Comparison of ENCODE assay signal across 12 cellular contexts in the genomic region with DNA sequence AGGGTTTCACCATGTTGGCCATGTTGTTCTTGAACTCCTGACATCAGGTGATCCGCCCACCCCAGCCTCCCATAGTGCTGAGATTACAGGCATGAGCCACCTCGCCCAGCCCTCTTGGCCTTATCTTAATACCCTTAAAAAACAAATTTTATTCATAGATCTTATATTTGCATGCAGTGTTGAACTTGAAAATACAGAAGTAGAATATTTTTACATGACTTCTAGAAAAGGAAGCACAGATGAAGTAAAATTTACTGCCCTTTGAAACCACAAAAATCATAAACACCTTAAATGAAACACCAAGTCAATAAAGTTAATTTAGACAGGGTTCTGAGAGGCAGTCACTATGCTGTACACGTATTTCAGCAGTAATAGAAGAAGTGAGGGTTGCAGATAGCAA.
DNase-seq lines count a peak whose midpoint lies in the region; ATAC-seq and TF ChIP-seq lines count a peak whose summit lies in the region.
"Had no signal": no experiment of that assay in that cellular context is flagged by ENCODE, and none has a peak within 500 bp of the region (broad histone marks: within the 10 kb centered on the region; RNA-seq: fewer than 3 reads in every experiment).

No MANE protein-coding gene starts in this region.

- intact Hi-C loops in mucosa of descending colon (cut with DNase I, micrococcal nuclease): no loop called here

- ATAC-seq in GM19324 (IDR thresholded peaks at IDR 0.05; ENCODE audit: low FRiP score, unreplicated experiment) (peak; percentile 67), HG02610 (IDR thresholded peaks at IDR 0.05; ENCODE audit: unreplicated experiment) (peak; percentile 55), HG03432 (IDR thresholded peaks at IDR 0.05; ENCODE audit: unreplicated experiment) (peak; percentile 79), mucosa of descending colon (peak; percentile 63)
- ATAC-seq: effector memory CD8-positive, alpha-beta T cell had no signal

- peaks cover 7% of the 10 kb centered on the region for H3K4me1 ChIP-seq in mucosa of descending colon (ENCODE audit: low read depth)

- H3K9me3 ChIP-seq in mucosa of descending colon: peaks cover 14% of the 10 kb centered on the region

- no peak for TF ChIP-seq CTCF in mucosa of descending colon (IDR thresholded peaks at IDR 0.05)

- DNase-seq in mucosa of descending colon (no peak), NCI-H2029 treated with DMSO at 0.1 percent for 48 hours (lab: John Stamatoyannopoulos, UW) (no peak), middle frontal gyrus (ENCODE audit: extremely low spot score, low spot score) (no peak), AG08395 (ENCODE audit: low spot score) (no peak)
- no peak for DNase-seq in activated CD4-positive, alpha-beta T cell treated with anti-CD3 and anti-CD28 coated beads, Interleukin-2, amount 50 U/mL, for 48 hours
- DNase-seq: activated CD8-positive, alpha-beta memory T cell treated with anti-CD3 and anti-CD28 coated beads, Interleukin-2, amount 50 U/mL, for 48 hours; effector memory CD8-positive, alpha-beta T cell; hippocampal formation; NCI-H2081 treated with DMSO at 0.1 percent for 48 hours had no signal

- H3K4me3 ChIP-seq in mucosa of descending colon: no peak overlapping the region

- H3K36me3 ChIP-seq in mucosa of descending colon (ENCODE audit: low read depth): no peaks in the 10 kb centered on the region
